8 cellular contexts compared by ENCODE assay signal in genomic region chr11:65961267-65962135, GRCh38. TPM values are rescaled to one million over a fixed set of nuclear protein-coding genes. Genes with fewer than 3 reads are reported as not detected.
DNase-seq lines count a peak whose midpoint lies in the region; ATAC-seq and TF ChIP-seq lines count a peak whose summit lies in the region.

Gene SART1, plus strand, starts transcription at chr11:65961734. Its CDS starts 47 bp downstream, at chr11:65961781.

- no peak for TF ChIP-seq EP300 in esophagus muscularis mucosa (IDR thresholded peaks at IDR 0.05)

- peak; percentile 96 for DNase-seq in DMS79 treated with DMSO at 0.1 percent for 48 hours (lab: John Stamatoyannopoulos, UW)
- DNase-seq in LHCN-M2 (ENCODE audit: low read depth), result peak; percentile 97
- peak; percentile 98 for DNase-seq in RPMI7951 (ENCODE audit: low read depth)
- peak; percentile 93 for DNase-seq in activated T-helper 1 cell treated with Interleukin-2 at 50 U/mL for 16 hours (ENCODE audit: low read depth)
- DNase-seq in esophagus muscularis mucosa (ENCODE audit: extremely low spot score), result peak; percentile 99
- peak; percentile 93 for DNase-seq in stimulated activated CD8-positive, alpha-beta memory T cell treated with anti-CD3 and anti-CD28 coated beads, Interleukin-7, amount 100 ng/mL, for 24 hours (ENCODE audit: low read depth)

- H3K4me3 ChIP-seq in esophagus muscularis mucosa (peak within 1 kb of the TSS; percentile 92 to 99 (median 96)), muscle layer of duodenum (ENCODE audit: low read depth in 1 of 2, low read length in 2 of 2) (peak within 1 kb of the TSS; percentile 96 to 97)

- under 1% methylated on average over 34 of the region's 96 CpGs for WGBS in esophagus muscularis mucosa

- intact Hi-C loops in esophagus muscularis mucosa (cut with DNase I), result loop anchor here (1.0 to 5.0 kb wide), 2 partner anchors 41 to 73 kb away; partner anchors contain the start of genes BANF1, EIF1AD and FIBP

- H3K9me3 ChIP-seq in esophagus muscularis mucosa (no peaks in the 10 kb centered on the region), muscle layer of duodenum (ENCODE audit: control insufficient read depth in 1 of 2, low read length in 2 of 2) (no peaks in the 10 kb centered on the region)

- TF ChIP-seq CTCF in esophagus muscularis mucosa (IDR thresholded peaks at IDR 0.05), result peak in 1 of 3 experiments; percentile 43

- ATAC-seq in GM21825 (IDR thresholded peaks at IDR 0.05; ENCODE audit: unreplicated experiment), result peak; percentile 83

- H3K36me3 ChIP-seq in esophagus muscularis mucosa (peaks cover 24 to 31% (median 28%) of the 10 kb centered on the region in 4 donors), muscle layer of duodenum (ENCODE audit: control insufficient read depth in 1 of 2, insufficient read depth in 2 of 2, low read length in 2 of 2) (peaks cover 26 to 29% of the 10 kb centered on the region in 2 donors)

- peaks cover 0 to 12% (median 0%) of the 10 kb centered on the region in 4 donors for H3K27me3 ChIP-seq in esophagus muscularis mucosa
- no peaks in the 10 kb centered on the region for H3K27me3 ChIP-seq in muscle layer of duodenum (ENCODE audit: low read depth, low read length)

- TF ChIP-seq POLR2A in esophagus muscularis mucosa (IDR thresholded peaks at IDR 0.05; ENCODE audit: low read depth), result peak; percentile 18

- H3K4me1 ChIP-seq in esophagus muscularis mucosa (peaks cover 23 to 34% (median 32%) of the 10 kb centered on the region in 4 donors), muscle layer of duodenum (ENCODE audit: control insufficient read depth in 1 of 2, insufficient read depth in 2 of 2, low read length in 2 of 2) (peaks cover 10 to 26% of the 10 kb centered on the region in 2 donors)

- H3K27ac ChIP-seq in esophagus muscularis mucosa (replicated peaks in 1 of 4) (peak within 1 kb of the TSS; percentile 84 to 92 (median 91)), muscle layer of duodenum (ENCODE audit: low read length) (peak within 1 kb of the TSS; percentile 98)

RNA-seq across cellular contexts. Expression of gene SART1, which starts in this region (rescaled TPM):
- total RNA-seq in LHCN-M2 (2014; rRNA removed) (36.0 and 45.7 TPM in 2 replicates), esophagus muscularis mucosa (10 to 100 TPM; 47.8 to 65.0 (median 58.7) TPM)
- polyA plus RNA-seq in LHCN-M2 (2012), result 73.8 TPM
- total RNA-seq in RPMI7951 (2014; rRNA removed; shearing (Covaris generic)), result 39.4 and 58.1 TPM in 2 replicates

Comparison
In these comparisons a context has a peak if more than half of its experiments do, and no peak if none do; other contexts are left out.
1. Peak in every context shown above with its lines: DNase-seq, ATAC-seq, H3K4me3 ChIP-seq and H3K27ac ChIP-seq.